Comparison of ENCODE assay signal across 1 cellular context in genomic region chr7:131507592-131508331, GRCh38.
TF ChIP-seq lines count a peak whose summit lies in the region.

No MANE protein-coding gene starts in this region.

TF ChIP-seq in GM23338, 12 proteins besides CTCF, POLR2A, EP300 and RAD21 (continued from another document):
- TF ChIP-seq ZNF462 (CRISPR knock-in tag; IDR thresholded peaks at IDR 0.05) (no peak), CREB1 (CRISPR knock-in tag; IDR thresholded peaks at IDR 0.05; ENCODE audit: low read depth) (no peak), POLR2AphosphoS5 (IDR thresholded peaks at IDR 0.05; ENCODE audit: low read depth) (no peak), EZH2phosphoT487 (IDR thresholded peaks at IDR 0.05; ENCODE audit: unreplicated experiment) (no peak)
